In genomic region chr2:45606801-45607200, GRCh38 we compare ENCODE assay signal across 16 cellular contexts.
"Had no signal": no experiment of that assay in that cellular context is flagged by ENCODE, and none has a peak within 500 bp of the region (broad histone marks: within the 10 kb centered on the region; RNA-seq: fewer than 3 reads in every experiment).

No MANE protein-coding gene starts in this region.

- DNase-seq: cortex of kidney; heart left ventricle; hippocampal formation; left colon; mucosa of descending colon; naive thymus-derived CD8-positive, alpha-beta T cell; posterior cingulate gyrus; sigmoid colon; stimulated activated CD4-positive, alpha-beta T cell treated with anti-CD3 and anti-CD28 coated beads, Interleukin-2, amount 100 ng/mL, for 24 hours; stimulated activated naive CD4-positive, alpha-beta T cell; stomach; substantia nigra; transverse colon had no signal

- H3K27me3 ChIP-seq: heart left ventricle, right atrium auricular region, sigmoid colon, stomach, transverse colon had no signal

- H3K4me3 ChIP-seq: heart left ventricle, mucosa of descending colon, right atrium auricular region, sigmoid colon, skin epidermis, stomach, thoracic aorta, transverse colon had no signal

- H3K27ac ChIP-seq: right atrium auricular region, sigmoid colon, skin epidermis, thoracic aorta, transverse colon had no signal

- ATAC-seq: heart left ventricle; left colon; mucosa of descending colon; naive thymus-derived CD8-positive, alpha-beta T cell had no signal

- H3K9me3 ChIP-seq: heart left ventricle, mucosa of descending colon, right atrium auricular region, sigmoid colon, stomach, thoracic aorta, transverse colon had no signal
